ENCODE assay signal across 18 cellular contexts in genomic region chr19:47142779-47143178, GRCh38. TPM values are rescaled to one million over a fixed set of nuclear protein-coding genes. Genes with fewer than 3 reads are reported as not detected.
DNase-seq lines count a peak whose midpoint lies in the region; ATAC-seq and TF ChIP-seq lines count a peak whose summit lies in the region.
"Had no signal": no experiment of that assay in that cellular context is flagged by ENCODE, and none has a peak within 500 bp of the region (broad histone marks: within the 10 kb centered on the region; RNA-seq: fewer than 3 reads in every experiment).

No MANE protein-coding gene starts in this region.

- H3K36me3 Mint-ChIP-seq in Caco-2 (ENCODE audit: insufficient read depth, unreplicated experiment) = peaks cover 99% of the 10 kb centered on the region
- H3K36me3 Mint-ChIP-seq in chondrocyte (ENCODE audit: low read depth) = peaks cover 14% of the 10 kb centered on the region
- peaks cover 36% of the 10 kb centered on the region for H3K36me3 Mint-ChIP-seq in progenitor cell of endocrine pancreas (ENCODE audit: insufficient read depth)

- H3K27ac Mint-ChIP-seq in Caco-2 (ENCODE audit: unreplicated experiment) = peak overlapping the region; percentile 14
- peak overlapping the region; percentile 60 for H3K27ac Mint-ChIP-seq in chondrocyte (ENCODE audit: unreplicated experiment)
- peak overlapping the region; percentile 74 for H3K27ac Mint-ChIP-seq in progenitor cell of endocrine pancreas

- no peak for TF ChIP-seq POLR2A in spleen (IDR thresholded peaks at IDR 0.05)

- WGBS in spleen, 5 donors = 85 to 95% (median 93%) methylated on average over 5 of the region's 5 CpGs

- H3K27me3 Mint-ChIP-seq in Caco-2 (ENCODE audit: insufficient read depth, unreplicated experiment) (no peaks in the 10 kb centered on the region), chondrocyte (ENCODE audit: low read depth) (no peaks in the 10 kb centered on the region), progenitor cell of endocrine pancreas (no peaks in the 10 kb centered on the region)
- H3K27me3 Mint-ChIP-seq: activated T-helper 17 cell treated with anti-CD3 and anti-CD28 coated beads, Interleukin-2, amount 50 U/mL, for 72 hours had no signal

- H3K27me3 ChIP-seq in Caco-2 (replicated peaks; ENCODE audit: control insufficient read depth, insufficient read depth, low read length) (no peaks in the 10 kb centered on the region), spleen (replicated peaks in 1 of 7) (no peaks in the 10 kb centered on the region)
- H3K27me3 ChIP-seq: BLaER1 had no signal

- POLR2A ChIA-PET in Caco-2 (lab: Charles Lee) = no interaction called here

- H3K36me3 ChIP-seq in Caco-2 (ENCODE audit: control insufficient read depth, insufficient read depth, low read length) = peaks cover 3% of the 10 kb centered on the region
- H3K36me3 ChIP-seq in spleen = peaks cover 0 to 92% (median 41%) of the 10 kb centered on the region in 6 donors

- H3K4me3 ChIP-seq in Caco-2 (ENCODE audit: low read depth, low read length) (no peak overlapping the region), spleen (no peak overlapping the region)
- H3K4me3 ChIP-seq: BLaER1, K562, mucosa of descending colon had no signal

- DNase-seq in Caco-2 (no peak), HS-5 (ENCODE audit: low read depth) (peak; percentile 20), chondrocyte (ENCODE audit: low spot score) (no peak), progenitor cell of endocrine pancreas (ENCODE audit: low spot score, unreplicated experiment) (no peak), activated gamma-delta T cell (lab: John Stamatoyannopoulos, UW) (no peak), spleen (no peak)
- DNase-seq: activated CD4-positive, alpha-beta T cell treated with anti-CD3 and anti-CD28 coated beads, Interleukin-2, amount 50 U/mL, for 48 hours; DMS79; hippocampal formation; left cardiac atrium; mucosa of descending colon; NCI-H1105 treated with DMSO at 0.1 percent for 48 hours; Right ventricle myocardium superior; T1000 had no signal

- peaks cover 8% of the 10 kb centered on the region for H3K4me1 ChIP-seq in Caco-2
- peaks cover 0 to 65% (median 6%) of the 10 kb centered on the region in 6 donors for H3K4me1 ChIP-seq in spleen

- CTCF ChIA-PET in Caco-2 (lab: Charles Lee) = no interaction called here

- TF ChIP-seq CTCF in Caco-2 (IDR thresholded peaks at IDR 0.05; ENCODE audit: insufficient read depth in 1 of 2, low read depth in 1 of 2, low read length in 1 of 2, severe bottlenecking in 1 of 2, unreplicated experiment in 1 of 2) (no peak), chondrocyte (IDR thresholded peaks at IDR 0.05) (no peak), progenitor cell of endocrine pancreas (IDR thresholded peaks at IDR 0.05; ENCODE audit: unreplicated experiment) (no peak), spleen (IDR thresholded peaks at IDR 0.05 in 8 of 11, conservative IDR thresholded peaks at IDR 0.05 in 3 of 11) (no peak)

- H3K27ac ChIP-seq in spleen = no peak overlapping the region
- H3K27ac ChIP-seq: BLaER1 had no signal

- intact Hi-C loops in Caco-2 (cut with micrococcal nuclease; ENCODE audit: unreplicated experiment) (no loop called here), spleen (cut with DNase I; ENCODE audit: low total_unique reads) (no loop called here)

- H3K9me3 Mint-ChIP-seq in Caco-2 (ENCODE audit: unreplicated experiment) (no peaks in the 10 kb centered on the region), chondrocyte (ENCODE audit: low read depth) (no peaks in the 10 kb centered on the region), progenitor cell of endocrine pancreas (ENCODE audit: low read depth) (no peaks in the 10 kb centered on the region)
- H3K9me3 Mint-ChIP-seq: activated T-helper 17 cell treated with anti-CD3 and anti-CD28 coated beads, Interleukin-2, amount 50 U/mL, for 72 hours had no signal

- H3K4me1 Mint-ChIP-seq in Caco-2 (ENCODE audit: low read depth, unreplicated experiment) (peaks cover 16% of the 10 kb centered on the region), chondrocyte (ENCODE audit: low read depth) (peaks cover 20% of the 10 kb centered on the region), progenitor cell of endocrine pancreas (ENCODE audit: low read depth) (peaks cover 13% of the 10 kb centered on the region)

- no peak for ATAC-seq in HG02870 (IDR thresholded peaks at IDR 0.05; ENCODE audit: unreplicated experiment)
- ATAC-seq: activated T-helper 17 cell treated with anti-CD3 and anti-CD28 coated beads, Interleukin-2, amount 50 U/mL, for 72 hours; K562; left cardiac atrium; mucosa of descending colon had no signal

- no peaks in the 10 kb centered on the region for H3K9me3 ChIP-seq in Caco-2
- no peaks in the 10 kb centered on the region for H3K9me3 ChIP-seq in spleen
- H3K9me3 ChIP-seq: BLaER1, mucosa of descending colon had no signal

- H3K4me3 Mint-ChIP-seq in Caco-2 (ENCODE audit: unreplicated experiment) = no peak overlapping the region
- no peak overlapping the region for H3K4me3 Mint-ChIP-seq in chondrocyte (ENCODE audit: unreplicated experiment)
- no peak overlapping the region for H3K4me3 Mint-ChIP-seq in progenitor cell of endocrine pancreas (ENCODE audit: low read depth)

- BruUV-seq in Caco-2 (replicated peaks; lab: Mats Ljungman, UMichigan) = no TSS peak

RNA-seq across cellular contexts. Expression of gene SAE1, which starts 12.1 kb away (rescaled TPM):
- 238 and 251 TPM in 2 replicates for total RNA-seq in Caco-2 (2022)
- total RNA-seq in chondrocyte = 91.2 to 107 TPM (median 95.7 TPM) in 3 replicates
- total RNA-seq in progenitor cell of endocrine pancreas = 172 and 173 TPM in 2 replicates
- 10 to 100 TPM; 42.7 to 72.4 (median 59.5) TPM for total RNA-seq in spleen
- polyA plus RNA-seq in spleen = 10 to 100 TPM; 28.1 to 53.3 (median 43.9) TPM

RNA-seq across cellular contexts. Expression of gene ZC3H4, which starts 29.2 kb away (rescaled TPM):
- total RNA-seq in Caco-2 (2022) = 70.3 and 77.7 TPM in 2 replicates
- 43.5 to 54.2 TPM (median 46.2 TPM) in 3 replicates for total RNA-seq in chondrocyte
- 90.6 and 94.7 TPM in 2 replicates for total RNA-seq in progenitor cell of endocrine pancreas
- total RNA-seq in spleen = 10 to 100 TPM; 26.8 to 68.7 (median 44.1) TPM
- polyA plus RNA-seq in spleen = 10 to 100 TPM in 1 of 3 donors, 1 to 10 TPM in 2; 6.0 to 14.2 (median 7.5) TPM

Comparison
In these comparisons a context has a peak if more than half of its experiments do, and no peak if none do; other contexts are left out.
1. H3K27ac Mint-ChIP-seq: peak in every context shown above with its lines; median percentile 74 in progenitor cell of endocrine pancreas; 60 in chondrocyte; 14 in Caco-2.